14 cellular contexts compared by ENCODE assay signal in the genomic region with DNA sequence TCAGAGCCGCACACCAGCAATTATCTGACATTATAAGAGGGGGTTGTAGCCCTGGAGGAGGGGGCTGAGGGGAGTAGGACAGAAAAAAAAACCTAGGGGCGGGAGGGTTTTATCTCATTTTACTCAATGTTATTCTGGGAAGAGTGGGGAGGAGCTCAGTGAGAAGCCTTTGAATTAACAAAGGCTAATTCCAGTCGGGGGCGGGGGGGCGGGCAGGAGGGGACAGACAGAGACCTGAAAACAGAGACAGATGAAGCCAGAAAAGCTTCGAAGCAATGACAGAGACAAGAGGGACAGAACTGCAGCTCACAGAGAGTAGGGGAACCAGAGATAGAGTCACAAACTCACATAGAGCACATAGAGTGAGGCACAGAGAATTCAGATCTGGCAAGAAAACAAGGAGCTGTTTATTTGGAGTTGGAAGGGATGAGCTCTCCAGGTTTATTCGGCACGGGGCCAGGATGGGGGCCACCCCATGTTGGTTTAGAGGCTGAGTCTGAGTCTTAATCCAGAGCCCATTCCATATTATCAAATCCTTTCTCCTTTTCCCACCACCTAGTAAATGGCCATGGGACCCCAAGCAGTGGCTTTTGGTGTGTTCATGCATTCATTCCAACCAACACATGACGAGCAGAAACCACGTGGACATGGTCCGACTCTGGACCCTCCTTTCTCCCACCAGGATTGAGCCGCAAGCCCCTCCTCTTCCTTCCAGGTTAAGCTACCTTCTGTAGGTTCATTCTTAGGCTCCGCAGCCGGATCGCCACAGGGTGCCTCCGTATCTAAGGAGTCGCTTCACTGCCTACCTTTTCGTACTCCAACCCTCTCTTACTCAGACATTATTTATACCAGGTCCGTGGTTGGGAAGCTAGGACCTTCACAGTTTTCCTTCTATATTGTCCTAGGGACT.
DNase-seq lines count a peak whose midpoint lies in the region; ATAC-seq, FAIRE-seq and TF ChIP-seq lines count a peak whose summit lies in the region.
"Had no signal": no experiment of that assay in that cellular context is flagged by ENCODE, and none has a peak within 500 bp of the region (broad histone marks: within the 10 kb centered on the region; RNA-seq: fewer than 3 reads in every experiment).

No MANE protein-coding gene starts in this region.

- no peaks in the 10 kb centered on the region for H3K9me3 Mint-ChIP-seq in natural killer cell

- H3K9ac ChIP-seq in K562 (ENCODE audit: insufficient read depth in 1 of 2, low read depth in 2 of 2, low read length in 2 of 2) (peak overlapping the region in 1 of 2 experiments; percentile 35; a peak in 1 of 4 replicates), iPS-15b (ENCODE audit: low read depth, low read length) (no peak overlapping the region)

- H3K9me1 ChIP-seq in K562 (ENCODE audit: control insufficient read depth, insufficient read depth, low read length), result no peaks in the 10 kb centered on the region

- no peaks in the 10 kb centered on the region for H3K79me2 ChIP-seq in K562 (ENCODE audit: control insufficient read depth, insufficient read depth, low read length)

- H3K36me3 ChIP-seq in K562 (ENCODE audit: control insufficient read depth, insufficient read depth, low read length) (no peaks in the 10 kb centered on the region), iPS-15b (ENCODE audit: control insufficient read depth, insufficient read depth, low read length) (no peaks in the 10 kb centered on the region), WERI-Rb-1 (no peaks in the 10 kb centered on the region)

- no peak for TF ChIP-seq POLR2A in K562 (conservative IDR thresholded peaks at IDR 0.05)

- TF ChIP-seq RAD21 in K562 (CRISPR knock-in tag; conservative IDR thresholded peaks at IDR 0.05 in 1 of 2, IDR thresholded peaks at IDR 0.05 in 1 of 2), result no peak

- peak overlapping the region; percentile 49; the same call in 1 of the 2 replicates for H2AFZ ChIP-seq in K562 (ENCODE audit: low read depth, low read length)

- H3K4me3 ChIP-seq in K562 (no peak overlapping the region), iPS-15b (ENCODE audit: low read depth, low read length) (peak overlapping the region; percentile 28), WERI-Rb-1 (ENCODE audit: low read depth, low read length) (no peak overlapping the region)

- no peak overlapping the region for H3K27ac Mint-ChIP-seq in natural killer cell

- FAIRE-seq in K562 (lab: Jason Lieb, UNC), result peak; percentile 42
- FAIRE-seq: GM18507, RCC 7860 had no signal

- H3K9me3 ChIP-seq in K562 (replicated peaks; ENCODE audit: control insufficient read depth, insufficient read depth, low read depth, low read length) (no peaks in the 10 kb centered on the region), iPS-15b (ENCODE audit: control insufficient read depth, insufficient read depth, low read length) (no peaks in the 10 kb centered on the region), WERI-Rb-1 (ENCODE audit: severe bottlenecking) (peaks cover 3% of the 10 kb centered on the region)

- peaks cover 15% of the 10 kb centered on the region in 2 experiments; a peak in 4 of 5 replicates for H3K4me1 ChIP-seq in K562 (replicated peaks in 1 of 2; ENCODE audit: control insufficient read depth in 2 of 2, insufficient read depth in 2 of 2, low read length in 2 of 2)
- H3K4me1 ChIP-seq in iPS-15b (ENCODE audit: control insufficient read depth, insufficient read depth, low read length), result peaks cover 22% of the 10 kb centered on the region

- no peak for TF ChIP-seq EP300 in K562 (IDR thresholded peaks at IDR 0.05; ENCODE audit: low read length)

- POLR2A ChIA-PET in K562 (lab: Yijun Ruan, JAX), result interaction anchor here (0.6 to 1.8 kb wide), 7 partner anchors 9 to 488 kb away, joined by 3 to 7 read pairs (median 3); no protein-coding TSS in a partner anchor

- CTCF ChIA-PET in K562 (lab: Yijun Ruan, JAX; ENCODE audit: low intra/inter-chr PET ratio), result interaction anchor here (0.6 kb wide), 1 partner anchor 205 kb away, joined by 3 read pairs; no protein-coding TSS in a partner anchor

- no TSS peak for BruUV-seq in K562 (replicated peaks; lab: Mats Ljungman, UMichigan)

- in situ Hi-C loops in K562 (cut with MboI), result no loop called here

- WGBS in K562 (ENCODE audit: insufficient coverage, low coverage, missing lambda C conversion rate), result 14% methylated on average over 19 of the region's 19 CpGs

- H3K36me3 Mint-ChIP-seq in natural killer cell, result no peaks in the 10 kb centered on the region

- no peak overlapping the region for H3K4me3 Mint-ChIP-seq in natural killer cell

- ATAC-seq in K562 (no peak), natural killer cell (no peak), HG02870 (IDR thresholded peaks at IDR 0.05; ENCODE audit: unreplicated experiment) (no peak)
- ATAC-seq: SK-N-SH treated with all-trans-retinoic acid at 6 μM for 48 hours had no signal

- intact Hi-C loops in K562 (cut with micrococcal nuclease), result no loop called here
- intact Hi-C loops in natural killer cell (cut with micrococcal nuclease), result no loop called here

- peak; percentile 76 for DNase-seq in D341Med (ENCODE audit: low spot score)
- DNase-seq in NCI-H2227 (lab: John Stamatoyannopoulos, UW; ENCODE audit: unreplicated experiment), result peak; percentile 53
- no peak for DNase-seq in K562 (ENCODE audit: extremely low read depth in 1 of 4, low spot score in 3 of 4)
- DNase-seq in natural killer cell, result no peak
- DNase-seq in WERI-Rb-1, result no peak
- DNase-seq in activated CD4-positive, alpha-beta T cell treated with anti-CD3 and anti-CD28 coated beads, Interleukin-2, amount 50 U/mL, for 4 hours, result no peak
- DNase-seq: NCI-H1417 treated with DMSO at 0.1 percent for 48 hours, NCI-H2029, SHP77 had no signal

- peak overlapping the region; percentile 13; the same call in 1 of the 2 replicates for H3K4me2 ChIP-seq in K562 (ENCODE audit: insufficient read depth, low read length)

- peaks cover 85 to 90% of the 10 kb centered on the region in 2 donors for H3K27me3 Mint-ChIP-seq in natural killer cell (ENCODE audit: low read depth in 2 of 2)

- H3K27me3 ChIP-seq in K562 (ENCODE audit: control insufficient read depth in 2 of 2, insufficient read depth in 2 of 2, low read length in 2 of 2) (peaks cover 49 to 57% of the 10 kb centered on the region in 2 experiments), iPS-15b (ENCODE audit: control insufficient read depth, insufficient read depth, low read length) (peaks cover 98% of the 10 kb centered on the region), WERI-Rb-1 (ENCODE audit: insufficient read depth, low read depth, severe bottlenecking) (peaks cover 97% of the 10 kb centered on the region)

- peaks cover 12 to 26% of the 10 kb centered on the region in 2 donors for H3K4me1 Mint-ChIP-seq in natural killer cell

- no peaks in the 10 kb centered on the region for H4K20me1 ChIP-seq in K562 (replicated peaks; ENCODE audit: control insufficient read depth, insufficient read depth, low read length)

- no peak overlapping the region for H3K27ac ChIP-seq in K562 (ENCODE audit: extremely low read depth, low read depth, low read length)
- H3K27ac ChIP-seq in WERI-Rb-1, result no peak overlapping the region

- no peak for TF ChIP-seq CTCF in K562 (IDR thresholded peaks at IDR 0.05 in 2 of 3, conservative IDR thresholded peaks at IDR 0.05 in 1 of 3; ENCODE audit: insufficient read depth in 2 of 3, low read depth in 1 of 3, low read length in 3 of 3)
- no peak for TF ChIP-seq CTCF in natural killer cell (IDR thresholded peaks at IDR 0.05)
- no peak for TF ChIP-seq CTCF in WERI-Rb-1 (IDR thresholded peaks at IDR 0.05; ENCODE audit: low read depth, low read length)

TF ChIP-seq in K562, 482 proteins besides CTCF, POLR2A, EP300 and RAD21 (continues in another document):
- TF ChIP-seq, protein P1, sequence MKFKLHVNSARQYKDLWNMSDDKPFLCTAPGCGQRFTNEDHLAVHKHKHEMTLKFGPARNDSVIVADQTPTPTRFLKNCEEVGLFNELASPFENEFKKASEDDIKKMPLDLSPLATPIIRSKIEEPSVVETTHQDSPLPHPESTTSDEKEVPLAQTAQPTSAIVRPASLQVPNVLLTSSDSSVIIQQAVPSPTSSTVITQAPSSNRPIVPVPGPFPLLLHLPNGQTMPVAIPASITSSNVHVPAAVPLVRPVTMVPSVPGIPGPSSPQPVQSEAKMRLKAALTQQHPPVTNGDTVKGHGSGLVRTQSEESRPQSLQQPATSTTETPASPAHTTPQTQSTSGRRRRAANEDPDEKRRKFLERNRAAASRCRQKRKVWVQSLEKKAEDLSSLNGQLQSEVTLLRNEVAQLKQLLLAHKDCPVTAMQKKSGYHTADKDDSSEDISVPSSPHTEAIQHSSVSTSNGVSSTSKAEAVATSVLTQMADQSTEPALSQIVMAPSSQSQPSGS (CRISPR knock-in tag; IDR thresholded peaks at IDR 0.05), result no peak
- TF ChIP-seq, protein P2, sequence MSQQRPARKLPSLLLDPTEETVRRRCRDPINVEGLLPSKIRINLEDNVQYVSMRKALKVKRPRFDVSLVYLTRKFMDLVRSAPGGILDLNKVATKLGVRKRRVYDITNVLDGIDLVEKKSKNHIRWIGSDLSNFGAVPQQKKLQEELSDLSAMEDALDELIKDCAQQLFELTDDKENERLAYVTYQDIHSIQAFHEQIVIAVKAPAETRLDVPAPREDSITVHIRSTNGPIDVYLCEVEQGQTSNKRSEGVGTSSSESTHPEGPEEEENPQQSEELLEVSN (IDR thresholded peaks at IDR 0.05; ENCODE audit: borderline replicate concordance in 1 of 2, extremely low read depth in 1 of 2, insufficient read depth in 1 of 2, insufficient read length in 1 of 2, low read depth in 1 of 2, low read length in 1 of 2, poor library complexity in 1 of 2, severe bottlenecking in 1 of 2), result no peak
- TF ChIP-seq PCBP1 (IDR thresholded peaks at IDR 0.05; ENCODE audit: low read depth, low read length, poor library complexity, severe bottlenecking) (no peak), SMARCC2 (IDR thresholded peaks at IDR 0.05; ENCODE audit: low read depth) (no peak), ZFX (CRISPR knock-in tag; IDR thresholded peaks at IDR 0.05) (no peak), HNRNPH1 (optimal IDR thresholded peaks at IDR 0.05; ENCODE audit: low read depth, low read length) (no peak), ZNF551 (CRISPR knock-in tag; IDR thresholded peaks at IDR 0.05) (no peak), ILF3 (IDR thresholded peaks at IDR 0.05; ENCODE audit: borderline replicate concordance) (no peak), TRIM28 (IDR thresholded peaks at IDR 0.05) (no peak), ETV1 (tag; conservative IDR thresholded peaks at IDR 0.05; ENCODE audit: low read depth) (no peak), STAT5B (CRISPR knock-in tag; IDR thresholded peaks at IDR 0.05) (no peak), DDX20 (tag; IDR thresholded peaks at IDR 0.05; ENCODE audit: low read depth) (no peak)
- TF ChIP-seq, protein P3, sequence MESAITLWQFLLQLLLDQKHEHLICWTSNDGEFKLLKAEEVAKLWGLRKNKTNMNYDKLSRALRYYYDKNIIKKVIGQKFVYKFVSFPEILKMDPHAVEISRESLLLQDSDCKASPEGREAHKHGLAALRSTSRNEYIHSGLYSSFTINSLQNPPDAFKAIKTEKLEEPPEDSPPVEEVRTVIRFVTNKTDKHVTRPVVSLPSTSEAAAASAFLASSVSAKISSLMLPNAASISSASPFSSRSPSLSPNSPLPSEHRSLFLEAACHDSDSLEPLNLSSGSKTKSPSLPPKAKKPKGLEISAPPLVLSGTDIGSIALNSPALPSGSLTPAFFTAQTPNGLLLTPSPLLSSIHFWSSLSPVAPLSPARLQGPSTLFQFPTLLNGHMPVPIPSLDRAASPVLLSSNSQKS (CRISPR knock-in tag; IDR thresholded peaks at IDR 0.05), result no peak

Comparison
In these comparisons a context has a peak if more than half of its experiments do, and no peak if none do; other contexts are left out.
1. DNase-seq: peak in D341Med (single experiment) and NCI-H2227 (single experiment); none in K562 (0 of 4), natural killer cell (single experiment), WERI-Rb-1 (single experiment) and activated CD4-positive, alpha-beta T cell treated with anti-CD3 and anti-CD28 coated beads, Interleukin-2, amount 50 U/mL, for 4 hours (0 of 2).